In genomic region chr6:5814116-5814515, GRCh38 we compare ENCODE assay signal across 21 cellular contexts.
DNase-seq lines count a peak whose midpoint lies in the region; ATAC-seq and TF ChIP-seq lines count a peak whose summit lies in the region.
"Had no signal": no experiment of that assay in that cellular context is flagged by ENCODE, and none has a peak within 500 bp of the region (broad histone marks: within the 10 kb centered on the region; RNA-seq: fewer than 3 reads in every experiment).

No MANE protein-coding gene starts in this region.

- POLR2A ChIA-PET in CD4-positive, alpha-beta T cell (lab: Charles Lee) = no interaction called here
- POLR2A ChIA-PET in PC-9 (lab: Charles Lee; ENCODE audit: unreplicated experiment) = no interaction called here

- no peaks in the 10 kb centered on the region for H3K36me3 ChIP-seq in PC-9 (ENCODE audit: low read depth)
- H3K36me3 ChIP-seq: heart left ventricle, tibial artery had no signal

- TF ChIP-seq CTCF in CD4-positive, alpha-beta T cell (IDR thresholded peaks at IDR 0.05) = no peak
- no peak for TF ChIP-seq CTCF in PC-9 (conservative IDR thresholded peaks at IDR 0.05)

- no peaks in the 10 kb centered on the region for H3K36me3 Mint-ChIP-seq in CD4-positive, alpha-beta T cell (ENCODE audit: low read depth)
- no peaks in the 10 kb centered on the region for H3K36me3 Mint-ChIP-seq in effector memory CD8-positive, alpha-beta T cell (ENCODE audit: insufficient read depth)

- no peaks in the 10 kb centered on the region for H3F3A ChIP-seq in PC-9 (ENCODE audit: insufficient read depth, low read depth)

- peaks cover 2% of the 10 kb centered on the region for H3K9me3 Mint-ChIP-seq in CD4-positive, alpha-beta T cell
- H3K9me3 Mint-ChIP-seq in effector memory CD8-positive, alpha-beta T cell = no peaks in the 10 kb centered on the region
- H3K9me3 Mint-ChIP-seq: memory B cell had no signal

- no peaks in the 10 kb centered on the region for H3K27me3 Mint-ChIP-seq in CD4-positive, alpha-beta T cell
- H3K27me3 Mint-ChIP-seq in effector memory CD8-positive, alpha-beta T cell = peaks cover 0 to 9% of the 10 kb centered on the region in 2 donors
- H3K27me3 Mint-ChIP-seq: memory B cell; stimulated activated naive CD8-positive, alpha-beta T cell treated with anti-CD3 and anti-CD28 coated beads, Interleukin-15, amount 100 ng/mL, for 72 hours had no signal

- peaks cover 27% of the 10 kb centered on the region for H3K4me1 Mint-ChIP-seq in CD4-positive, alpha-beta T cell (ENCODE audit: low read depth)
- peaks cover 22 to 24% of the 10 kb centered on the region in 2 donors for H3K4me1 Mint-ChIP-seq in effector memory CD8-positive, alpha-beta T cell (ENCODE audit: low read depth in 2 of 2)

- no peak for ATAC-seq in CD4-positive, alpha-beta T cell (ENCODE audit: poor library complexity)
- peak; percentile 5 for ATAC-seq in GM18907 (IDR thresholded peaks at IDR 0.05; ENCODE audit: unreplicated experiment)
- peak; percentile 21 for ATAC-seq in HG03432 (IDR thresholded peaks at IDR 0.05; ENCODE audit: unreplicated experiment)
- ATAC-seq in effector memory CD8-positive, alpha-beta T cell (replicated peaks) = no peak
- ATAC-seq: heart left ventricle, left cardiac atrium had no signal

- no peak overlapping the region for H3K4me2 ChIP-seq in PC-9

- DNase-seq in CD4-positive, alpha-beta T cell = no peak
- no peak for DNase-seq in effector memory CD8-positive, alpha-beta T cell
- DNase-seq in PC-9 (no peak), mucosa of gallbladder (ENCODE audit: low spot score) (no peak), SKM-1 treated with dmso at 0.1 percent for 144 hours (lab: John Stamatoyannopoulos, UW; ENCODE audit: unreplicated experiment) (no peak), DMS 273 (lab: John Stamatoyannopoulos, UW; ENCODE audit: unreplicated experiment) (no peak)
- DNase-seq: activated CD8-positive, alpha-beta memory T cell treated with anti-CD3 and anti-CD28 coated beads, Interleukin-2, amount 50 U/mL, for 48 hours; aorta; Caco-2; H9; heart left ventricle; Karpas-422; left cardiac atrium; NCI-H1694; retina; Right ventricle myocardium superior; tibial artery had no signal

- no peaks in the 10 kb centered on the region for H3K9me2 ChIP-seq in PC-9 (ENCODE audit: insufficient read depth)

- H3K27me3 ChIP-seq in CD4-positive, alpha-beta T cell (ENCODE audit: control insufficient read depth, insufficient read depth, low read length) = no peaks in the 10 kb centered on the region
- H3K27me3 ChIP-seq in PC-9 (ENCODE audit: insufficient read depth, low read depth) = peaks cover 22% of the 10 kb centered on the region
- H3K27me3 ChIP-seq: heart left ventricle, tibial artery had no signal

- no peak overlapping the region for H3K27ac ChIP-seq in CD4-positive, alpha-beta T cell (ENCODE audit: low read depth, low read length)
- no peak overlapping the region for H3K27ac ChIP-seq in PC-9
- H3K27ac ChIP-seq: heart left ventricle, tibial artery had no signal

- H4K20me1 ChIP-seq in PC-9 (ENCODE audit: insufficient read depth) = no peaks in the 10 kb centered on the region

- H2AFZ ChIP-seq in PC-9 = no peak overlapping the region

- intact Hi-C loops in CD4-positive, alpha-beta T cell (cut with DNase I, micrococcal nuclease) = no loop called here
- intact Hi-C loops in PC-9 (cut with micrococcal nuclease; ENCODE audit: unreplicated experiment) = no loop called here

- BruUV-seq in PC-9 (replicated peaks; lab: Mats Ljungman, UMichigan) = no TSS peak

- no peaks in the 10 kb centered on the region for H3K79me2 ChIP-seq in PC-9 (ENCODE audit: low read depth)

- H3K9me3 ChIP-seq in CD4-positive, alpha-beta T cell (ENCODE audit: control insufficient read depth, low read length) = no peaks in the 10 kb centered on the region
- H3K9me3 ChIP-seq in PC-9 (ENCODE audit: insufficient read depth, low read depth) = no peaks in the 10 kb centered on the region
- H3K9me3 ChIP-seq: Caco-2, tibial artery had no signal

- peak overlapping the region; percentile 55 for H3K27ac Mint-ChIP-seq in CD4-positive, alpha-beta T cell
- H3K27ac Mint-ChIP-seq in effector memory CD8-positive, alpha-beta T cell = peak overlapping the region; percentile 70 to 92
- H3K27ac Mint-ChIP-seq: H9, memory B cell had no signal

- CTCF ChIA-PET in CD4-positive, alpha-beta T cell (lab: Charles Lee) = no interaction called here
- CTCF ChIA-PET in PC-9 (lab: Charles Lee) = no interaction called here

- no peak overlapping the region for H3K4me3 ChIP-seq in PC-9
- H3K4me3 ChIP-seq: heart left ventricle, tibial artery had no signal

- no peak overlapping the region for H3K4me3 Mint-ChIP-seq in CD4-positive, alpha-beta T cell
- peak overlapping the region; percentile 39 to 79 for H3K4me3 Mint-ChIP-seq in effector memory CD8-positive, alpha-beta T cell
- H3K4me3 Mint-ChIP-seq: H9 had no signal

- no peaks in the 10 kb centered on the region for H3K4me1 ChIP-seq in PC-9 (replicated peaks; ENCODE audit: insufficient read depth)
- H3K4me1 ChIP-seq: Caco-2, heart left ventricle, tibial artery had no signal

Comparison
In these comparisons a context has a peak if more than half of its experiments do, and no peak if none do; other contexts are left out.
1. ATAC-seq: peak in GM18907 (single experiment) and HG03432 (single experiment); none in CD4-positive, alpha-beta T cell (single experiment) and effector memory CD8-positive, alpha-beta T cell (single experiment).